Comparison of ENCODE assay signal across 22 cellular contexts in the genomic region with DNA sequence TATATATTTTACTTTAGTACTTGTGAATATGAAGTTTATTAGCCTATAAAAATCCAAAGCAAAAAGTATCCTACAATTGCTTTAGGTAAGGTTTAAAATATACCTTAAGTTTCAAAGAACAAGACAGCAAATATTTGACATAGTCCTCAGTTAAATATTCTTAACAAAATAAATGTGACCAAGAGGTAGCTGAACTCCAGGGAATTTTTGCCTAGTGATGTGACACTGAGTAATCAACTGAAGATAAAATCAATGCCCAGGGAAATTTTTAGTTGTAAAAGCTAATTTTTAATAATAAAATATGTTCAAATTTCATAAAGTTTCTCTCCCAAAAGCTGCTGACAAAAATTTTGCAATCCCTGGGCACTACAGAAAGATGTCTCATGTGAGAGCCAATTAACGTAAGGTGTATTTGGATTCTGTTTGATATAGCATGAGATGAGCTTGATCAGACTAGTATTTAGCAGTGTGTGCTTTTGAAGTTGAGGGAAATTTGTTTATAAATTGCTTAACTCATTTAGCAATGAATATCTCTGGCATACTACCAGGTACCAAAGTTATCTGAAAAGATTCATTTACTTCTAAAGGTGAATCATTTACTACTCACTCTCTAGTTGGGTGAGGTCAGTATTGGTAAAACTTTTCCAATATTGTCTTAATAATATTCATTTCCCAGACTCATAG.
"Had no signal": no experiment of that assay in that cellular context is flagged by ENCODE, and none has a peak within 500 bp of the region (broad histone marks: within the 10 kb centered on the region; RNA-seq: fewer than 3 reads in every experiment).

No MANE protein-coding gene starts in this region.

- ATAC-seq: activated CD8-positive, alpha-beta T cell treated with anti-CD3 and anti-CD28 coated beads, Interleukin-2, amount 10 ng/mL, durations not matched to agents 7 days and 5 days; activated naive CD4-positive, alpha-beta T cell treated with anti-CD3 and anti-CD28 coated beads, Interleukin-2, amount 50 U/mL, for 72 hours; body of pancreas; gastroesophageal sphincter; naive thymus-derived CD8-positive, alpha-beta T cell had no signal

- H3K36me3 ChIP-seq: gastroesophageal sphincter, left ventricle myocardium inferior, pancreas, tibial artery had no signal

- H3K9me3 ChIP-seq: body of pancreas, gastroesophageal sphincter, pancreas, tibial artery had no signal

- DNase-seq: activated CD4-positive, alpha-beta T cell treated with anti-CD3 and anti-CD28 coated beads, Interleukin-2, amount 10 ng/mL, durations not matched to agents 24 days and 14 days; activated CD4-positive, CD25-positive, alpha-beta regulatory T cell; activated CD8-positive, alpha-beta memory T cell treated with anti-CD3 and anti-CD28 coated beads, Interleukin-2, amount 50 U/mL, for 4 hours; activated CD8-positive, alpha-beta T cell treated with anti-CD3 and anti-CD28 coated beads, Interleukin-2, amount 10 ng/mL, durations not matched to agents 7 days and 5 days; activated effector memory CD4-positive, alpha-beta T cell treated with anti-CD3 and anti-CD28 coated beads, Interleukin-2, amount 50 U/mL, for 16 hours; activated T-cell treated with anti-CD3 and anti-CD28 coated beads, Interleukin-2, amount 50 U/mL, for 48 hours; amniotic stem cell; body of pancreas; cortex of kidney; effector CD8-positive, alpha-beta T cell; islet precursor cell; left ventricle myocardium inferior; mesenchymal stem cell; naive thymus-derived CD8-positive, alpha-beta T cell; pancreas; stimulated activated CD4-positive, alpha-beta T cell treated with anti-CD3 and anti-CD28 coated beads, Interleukin-15, amount 100 ng/mL, for 24 hours; stimulated activated CD4-positive, alpha-beta T cell treated with anti-CD3 and anti-CD28 coated beads, Interleukin-4, amount 100 ng/mL, for 24 hours; stimulated activated naive CD4-positive, alpha-beta T cell; tibial artery had no signal

- H3K27ac ChIP-seq: gastroesophageal sphincter, left ventricle myocardium inferior, pancreas, tibial artery had no signal

- FAIRE-seq: pancreas, urothelium cell line had no signal

- H3K4me1 ChIP-seq: body of pancreas, gastroesophageal sphincter, left ventricle myocardium inferior, tibial artery had no signal

- H3K27me3 ChIP-seq: body of pancreas, gastroesophageal sphincter, pancreas, tibial artery had no signal

- H3K4me3 ChIP-seq: body of pancreas, gastroesophageal sphincter, left ventricle myocardium inferior, pancreas, tibial artery had no signal
